Comparison of ENCODE assay signal across 24 cellular contexts in genomic region chr5:5298841-5299543, GRCh38.
"Had no signal": no experiment of that assay in that cellular context is flagged by ENCODE, and none has a peak within 500 bp of the region (broad histone marks: within the 10 kb centered on the region; RNA-seq: fewer than 3 reads in every experiment).

No MANE protein-coding gene starts in this region.

- H3K9me3 ChIP-seq: adrenal gland had no signal

- H3K36me3 ChIP-seq: adrenal gland, esophagus muscularis mucosa, gastroesophageal sphincter, heart left ventricle, upper lobe of right lung, WERI-Rb-1 had no signal

- H3K4me1 Mint-ChIP-seq: activated CD4-positive, alpha-beta T cell treated with anti-CD3 and anti-CD28 coated beads for 36 hours; immature natural killer cell had no signal

- H3K4me3 ChIP-seq: adrenal gland, esophagus muscularis mucosa, gastroesophageal sphincter, heart left ventricle, upper lobe of right lung had no signal

- H3K36me3 Mint-ChIP-seq: immature natural killer cell had no signal

- H3K27ac ChIP-seq: adrenal gland, esophagus muscularis mucosa, gastroesophageal sphincter, heart left ventricle, upper lobe of right lung, WERI-Rb-1 had no signal

- H3K27me3 Mint-ChIP-seq: activated CD4-positive, alpha-beta T cell treated with anti-CD3 and anti-CD28 coated beads for 36 hours; dendritic cell treated with granulocyte-macrophage colony-stimulating factor and Interleukin-4, amounts not matched to agents 40 ng/mL and 50 ng/mL, for 4 days; natural killer cell treated with Interleukin-12 subunit alpha and Interleukin-12 subunit beta and Interleukin-15 and Interleukin-18, amount 100 ng/mL, for 72 hours had no signal

- H3K27me3 ChIP-seq: adrenal gland, esophagus muscularis mucosa, gastroesophageal sphincter, heart left ventricle, upper lobe of right lung had no signal

- DNase-seq: activated CD4-positive, alpha-beta T cell treated with anti-CD3 and anti-CD28 coated beads for 36 hours; activated CD4-positive, alpha-beta T cell treated with anti-CD3 and anti-CD28 coated beads, Interleukin-2, amount 50 U/mL, for 48 hours; activated gamma-delta T cell treated with Interleukin-2 at 50 U/mL for 16 hours; activated T-cell treated with anti-CD3 and anti-CD28 coated beads for 4 hours; adrenal gland; effector CD8-positive, alpha-beta T cell; heart left ventricle; immature natural killer cell; mesendoderm; retina; stimulated activated CD4-positive, alpha-beta T cell treated with anti-CD3 and anti-CD28 coated beads, Interleukin-12 subunit alpha, Interleukin-12 subunit beta, amount 100 ng/mL, for 4 hours; stimulated activated CD4-positive, alpha-beta T cell treated with anti-CD3 and anti-CD28 coated beads, Interleukin-1b, Interleukin-23, amount 100 ng/mL, for 48 hours; stimulated activated CD8-positive, alpha-beta memory T cell treated with anti-CD3 and anti-CD28 coated beads, Interleukin-4, amount 100 ng/mL, for 48 hours; stimulated activated naive CD4-positive, alpha-beta T cell; T-helper 2 cell; upper lobe of right lung; WERI-Rb-1 had no signal

- H3K4me1 ChIP-seq: adrenal gland, esophagus muscularis mucosa, gastroesophageal sphincter, heart left ventricle, upper lobe of right lung had no signal

- H3K4me3 Mint-ChIP-seq: activated CD4-positive, alpha-beta T cell treated with anti-CD3 and anti-CD28 coated beads for 36 hours; activated T-helper 1 cell treated with anti-CD3 and anti-CD28 coated beads, Interleukin-12 subunit alpha, Interleukin-12 subunit beta, Interleukin-2, Interleukin-4 antibody, amounts not matched to agents 30 ng/mL and 10 ng/mL and 1 ng/mL, durations not matched to agents 14 hours and 24 hours and 36 hours; dendritic cell treated with granulocyte-macrophage colony-stimulating factor and Interleukin-4, amounts not matched to agents 40 ng/mL and 50 ng/mL, for 4 days; immature natural killer cell; natural killer cell treated with Interleukin-12 subunit alpha and Interleukin-12 subunit beta and Interleukin-15 and Interleukin-18, amount 100 ng/mL, for 72 hours had no signal

- FAIRE-seq: endothelial cell of umbilical vein had no signal

- H3K27ac Mint-ChIP-seq: activated CD4-positive, alpha-beta T cell treated with anti-CD3 and anti-CD28 coated beads for 36 hours; activated naive CD4-positive, alpha-beta T cell treated with anti-CD3 and anti-CD28 coated beads, Interleukin-2, amount 50 U/mL, for 72 hours; activated T-helper 1 cell treated with anti-CD3 and anti-CD28 coated beads, Interleukin-12 subunit alpha, Interleukin-12 subunit beta, Interleukin-2, Interleukin-4 antibody, amounts not matched to agents 30 ng/mL and 10 ng/mL and 1 ng/mL, durations not matched to agents 14 hours and 24 hours and 36 hours; dendritic cell treated with granulocyte-macrophage colony-stimulating factor and Interleukin-4, amounts not matched to agents 40 ng/mL and 50 ng/mL, for 4 days; immature natural killer cell; natural killer cell treated with Interleukin-12 subunit alpha and Interleukin-12 subunit beta and Interleukin-15 and Interleukin-18, amount 100 ng/mL, for 72 hours had no signal
